ENCODE assay signal across 8 cellular contexts in genomic region chr5:176447538-176447981, GRCh38. TPM values are rescaled to one million over a fixed set of nuclear protein-coding genes. Genes with fewer than 3 reads are reported as not detected.
DNase-seq lines count a peak whose midpoint lies in the region; ATAC-seq and TF ChIP-seq lines count a peak whose summit lies in the region.

No MANE protein-coding gene starts in this region.

- H3K27ac ChIP-seq in heart right ventricle, result peak overlapping the region; percentile 76 to 98 (median 95)
- peak overlapping the region; percentile 91 to 97 (median 96) for H3K27ac ChIP-seq in gastrocnemius medialis

- DNase-seq in COLO668 (lab: John Stamatoyannopoulos, UW; ENCODE audit: unreplicated experiment), result peak; percentile 43
- peak; percentile 24 for DNase-seq in activated T-helper 9 cell treated with anti-CD3 and anti-CD28 coated beads, Interleukin-2, amount 50 U/mL, for 16 hours (ENCODE audit: low read depth)
- no peak for DNase-seq in heart right ventricle
- DNase-seq in gastrocnemius medialis, result peak in 1 of 2 donors; percentile 32
- DNase-seq in NCI-H1436 (lab: John Stamatoyannopoulos, UW), result no peak
- no peak for DNase-seq in UCSD-AML1 (lab: John Stamatoyannopoulos, UW; ENCODE audit: unreplicated experiment)

- ATAC-seq in GM19395 (IDR thresholded peaks at IDR 0.05; ENCODE audit: unreplicated experiment) (peak; percentile 38), HG03457 (IDR thresholded peaks at IDR 0.05; ENCODE audit: unreplicated experiment) (peak; percentile 12), heart right ventricle (peak in 6 of 8 donors; percentile 21 to 63 (median 46)), gastrocnemius medialis (peak; percentile 39 to 40)

- H3K9me3 ChIP-seq in heart right ventricle (no peaks in the 10 kb centered on the region), gastrocnemius medialis (no peaks in the 10 kb centered on the region)

- H3K36me3 ChIP-seq in heart right ventricle, result peaks cover 0 to 12% (median 0%) of the 10 kb centered on the region in 9 donors
- no peaks in the 10 kb centered on the region for H3K36me3 ChIP-seq in gastrocnemius medialis

- intact Hi-C loops in heart right ventricle (cut with DNase I) (loop anchor here in 5 of 10 donors (2.0 to 5.0 kb wide), 5 partner anchors 31 to 200 kb away; partner anchors contain the start of genes CLTB (in 1 of the 5), KIAA1191 (in 1 of the 5), RNF44 (in 1 of the 5) and TSPAN17 (in 1 of the 5)), gastrocnemius medialis (cut with DNase I; ENCODE audit: low total_unique reads) (no loop called here)

- no peak for TF ChIP-seq POLR2A in gastrocnemius medialis (IDR thresholded peaks at IDR 0.05)

- H3K4me3 ChIP-seq in heart right ventricle, result peak overlapping the region; percentile 61 to 96 (median 90)
- H3K4me3 ChIP-seq in gastrocnemius medialis, result peak overlapping the region; percentile 84 to 99 (median 94)

- H3K27me3 ChIP-seq in heart right ventricle (no peaks in the 10 kb centered on the region), gastrocnemius medialis (no peaks in the 10 kb centered on the region)

- WGBS in heart right ventricle, 2 donors, result 0% methylated on average over 38 of the region's 38 CpGs

- H3K4me1 ChIP-seq in heart right ventricle (peaks cover 7 to 42% (median 32%) of the 10 kb centered on the region in 9 donors), gastrocnemius medialis (peaks cover 30 to 35% of the 10 kb centered on the region in 2 donors)

- TF ChIP-seq CTCF in heart right ventricle (IDR thresholded peaks at IDR 0.05) (no peak), gastrocnemius medialis (IDR thresholded peaks at IDR 0.05 in 4 of 5, conservative IDR thresholded peaks at IDR 0.05 in 1 of 5) (no peak)

- in situ Hi-C loops in gastrocnemius medialis (cut with MboI; ENCODE audit: low sequenced_read_pairs in 4 of 4), result loop anchor here in 2 of 4 donors (5.0 to 25.0 kb wide), 2 partner anchors 90 kb away; partner anchors contain the start of genes RNF44 (in 2 of the 2) and CDHR2 (in 1 of the 2)

RNA-seq across cellular contexts. Expression of gene FAF2, which starts 0.6 kb away (rescaled TPM):
- total RNA-seq in heart right ventricle, result 10 to 100 TPM; 12.8 to 19.9 (median 14.9) TPM
- polyA plus RNA-seq in heart right ventricle, result 10 to 100 TPM; 10.1 to 10.4 TPM
- total RNA-seq in gastrocnemius medialis, result 10 to 100 TPM; 14.0 to 20.7 (median 14.7) TPM

RNA-seq across cellular contexts. Expression of gene CLTB, which starts 31.2 kb away (rescaled TPM):
- total RNA-seq in heart right ventricle, result 100 to 1,000 TPM; 192 to 246 (median 214) TPM
- polyA plus RNA-seq in heart right ventricle, result 100 to 1,000 TPM; 546 to 569 TPM
- 100 to 1,000 TPM; 261 to 386 (median 302) TPM for total RNA-seq in gastrocnemius medialis

RNA-seq across cellular contexts. Expression of gene HIGD2A, which starts 59.0 kb away (rescaled TPM):
- 100 to 1,000 TPM; 198 to 276 (median 228) TPM for total RNA-seq in heart right ventricle
- 100 to 1,000 TPM; 325 to 349 TPM for polyA plus RNA-seq in heart right ventricle
- total RNA-seq in gastrocnemius medialis, result 100 to 1,000 TPM; 189 to 274 (median 229) TPM

RNA-seq across cellular contexts. Expression of gene NOP16, which starts 59.2 kb away (rescaled TPM):
- total RNA-seq in heart right ventricle (10 to 100 TPM; 11.3 to 25.9 (median 18.5) TPM), gastrocnemius medialis (10 to 100 TPM; 21.6 to 43.5 (median 33.9) TPM)
- 10 to 100 TPM; 59.0 to 84.0 TPM for polyA plus RNA-seq in heart right ventricle

Comparison
In these comparisons a context has a peak if more than half of its experiments do, and no peak if none do; other contexts are left out.
1. DNase-seq: peak in COLO668 (single experiment) and activated T-helper 9 cell treated with anti-CD3 and anti-CD28 coated beads, Interleukin-2, amount 50 U/mL, for 16 hours (single experiment); none in heart right ventricle (0 of 2), NCI-H1436 (single experiment) and UCSD-AML1 (single experiment).
2. Peak in every context shown above with its lines, with median percentiles within 50 percentile points of each other: ATAC-seq.